Comparison of ENCODE assay signal across 12 cellular contexts in the genomic region with DNA sequence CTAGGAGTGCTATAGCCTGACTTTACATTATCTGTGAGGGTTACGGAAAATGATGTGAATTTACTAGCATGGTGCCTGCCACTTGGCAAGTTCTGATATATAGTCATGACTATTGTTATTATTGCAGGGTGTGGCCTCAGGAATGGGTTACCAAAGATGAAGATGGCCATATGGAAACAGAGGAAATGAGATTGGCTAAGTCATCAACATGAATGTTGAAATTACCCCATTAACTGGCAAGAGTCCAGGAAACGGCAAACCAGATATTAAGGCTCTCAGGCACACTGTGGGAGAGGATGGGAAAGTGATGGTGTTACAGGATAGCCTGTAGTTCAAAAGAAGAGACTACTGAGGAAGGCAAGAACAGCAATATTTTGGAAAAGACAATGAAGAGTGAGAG.
A peak's percentile ranks its signal among the peaks of the same experiment; 100 is the strongest.
DNase-seq lines count a peak whose midpoint lies in the region; ATAC-seq and TF ChIP-seq lines count a peak whose summit lies in the region.
"Had no signal": no experiment of that assay in that cellular context is flagged by ENCODE, and none has a peak within 500 bp of the region (broad histone marks: within the 10 kb centered on the region; RNA-seq: fewer than 3 reads in every experiment).

No MANE protein-coding gene starts in this region.

- H3K79me2 ChIP-seq in PC-3 (ENCODE audit: low read length) (no peaks in the 10 kb centered on the region), fibroblast of lung (ENCODE audit: control insufficient read depth, insufficient read depth, low read length) (no peaks in the 10 kb centered on the region)

- POLR2A ChIA-PET in PC-3 (lab: Charles Lee; ENCODE audit: unreplicated experiment): no interaction called here

- no peak overlapping the region for H3K4me3 Mint-ChIP-seq in activated T-cell treated with anti-CD3 and anti-CD28 coated beads, Interleukin-2, amount 50 U/mL, for 4 hours
- H3K4me3 Mint-ChIP-seq: stimulated activated naive B cell treated with anti-CD40 and anti-IgM and Interleukin-4, amounts not matched to agents 10 μg/mL and 1 μg/mL and 100 μg/mL, for 72 hours had no signal

- H3K27ac ChIP-seq in PC-3 (ENCODE audit: low read length): no peak overlapping the region
- H3K27ac ChIP-seq in fibroblast of lung (ENCODE audit: insufficient read depth, low read length): no peak overlapping the region

- H2AFZ ChIP-seq in PC-3 (ENCODE audit: low read length) (no peak overlapping the region), fibroblast of lung (ENCODE audit: low read length) (no peak overlapping the region)

- no peaks in the 10 kb centered on the region for H3K4me1 Mint-ChIP-seq in activated T-cell treated with anti-CD3 and anti-CD28 coated beads, Interleukin-2, amount 50 U/mL, for 4 hours (ENCODE audit: low read depth)

- H4K20me1 ChIP-seq in PC-3 (ENCODE audit: low read length) (no peaks in the 10 kb centered on the region), fibroblast of lung (ENCODE audit: control insufficient read depth, extremely low read depth, insufficient read depth, low read length) (no peaks in the 10 kb centered on the region)

- no peak for TF ChIP-seq CTCF in PC-3 (conservative IDR thresholded peaks at IDR 0.05; ENCODE audit: low read depth, low read length)
- no peak for TF ChIP-seq CTCF in fibroblast of lung (conservative IDR thresholded peaks at IDR 0.05 in 1 of 2, IDR thresholded peaks at IDR 0.05 in 1 of 2; ENCODE audit: low read depth in 1 of 2, low read length in 2 of 2)

- DNase-seq in AML-193 (lab: John Stamatoyannopoulos, UW): peak; percentile 88 to 89
- DNase-seq in HCEC 1CT: peak; percentile 33
- DNase-seq in PC-3: peak; percentile 74
- DNase-seq in fibroblast of lung (ENCODE audit: low read depth in 2 of 2): peak; percentile 21 to 88
- DNase-seq in activated T-cell treated with anti-CD3 and anti-CD28 coated beads, Interleukin-2, amount 50 U/mL, for 4 hours: no peak
- no peak for DNase-seq in AG08396 (ENCODE audit: low spot score)
- no peak for DNase-seq in HUDEP-2 (lab: John Stamatoyannopoulos, UW; ENCODE audit: unreplicated experiment in 76 of 76)
- DNase-seq in nucleus accumbens (lab: John Stamatoyannopoulos, UW): no peak
- DNase-seq: effector memory CD4-positive, alpha-beta T cell; stimulated activated CD4-positive, alpha-beta T cell treated with anti-CD3 and anti-CD28 coated beads, Interleukin-2, amount 100 ng/mL, for 24 hours; stimulated activated naive B cell treated with anti-CD40 and anti-IgM and Interleukin-4, amounts not matched to agents 10 μg/mL and 1 μg/mL and 100 μg/mL, for 72 hours had no signal

- H3K36me3 ChIP-seq in PC-3 (ENCODE audit: low read depth, low read length) (no peaks in the 10 kb centered on the region), fibroblast of lung (ENCODE audit: control insufficient read depth, insufficient read depth, low read length) (no peaks in the 10 kb centered on the region)

- H3K36me3 Mint-ChIP-seq in activated T-cell treated with anti-CD3 and anti-CD28 coated beads, Interleukin-2, amount 50 U/mL, for 4 hours (ENCODE audit: insufficient read depth): no peaks in the 10 kb centered on the region
- H3K36me3 Mint-ChIP-seq: stimulated activated naive B cell treated with anti-CD40 and anti-IgM and Interleukin-4, amounts not matched to agents 10 μg/mL and 1 μg/mL and 100 μg/mL, for 72 hours had no signal

- no peaks in the 10 kb centered on the region for H3K27me3 ChIP-seq in PC-3 (ENCODE audit: low read length)
- H3K27me3 ChIP-seq in fibroblast of lung (ENCODE audit: control insufficient read depth, insufficient read depth, low read length): no peaks in the 10 kb centered on the region

- intact Hi-C loops in PC-3 (cut with micrococcal nuclease): no loop called here

- H3F3A ChIP-seq in PC-3 (ENCODE audit: low read length, unreplicated experiment): no peaks in the 10 kb centered on the region

- H3K9me3 Mint-ChIP-seq in activated T-cell treated with anti-CD3 and anti-CD28 coated beads, Interleukin-2, amount 50 U/mL, for 4 hours: no peaks in the 10 kb centered on the region

- H3K4me2 ChIP-seq in PC-3 (ENCODE audit: low read length): no peak overlapping the region
- H3K4me2 ChIP-seq in fibroblast of lung (ENCODE audit: extremely low read depth, insufficient read depth, low read length): no peak overlapping the region

- ATAC-seq in PC-3: no peak
- ATAC-seq in activated T-cell treated with anti-CD3 and anti-CD28 coated beads, Interleukin-2, amount 50 U/mL, for 4 hours: no peak
- ATAC-seq: stimulated activated naive B cell treated with anti-CD40 and anti-IgM and Interleukin-4, amounts not matched to agents 10 μg/mL and 1 μg/mL and 100 μg/mL, for 72 hours had no signal

- H3K4me1 ChIP-seq in PC-3 (ENCODE audit: insufficient read depth, low read length) (peaks cover 10% of the 10 kb centered on the region), fibroblast of lung (ENCODE audit: control insufficient read depth, extremely low read depth, insufficient read depth, low read length) (no peaks in the 10 kb centered on the region)

- CTCF ChIA-PET in PC-3 (lab: Charles Lee): no interaction called here

- H3K4me3 ChIP-seq in PC-3 (ENCODE audit: low read length) (no peak overlapping the region), fibroblast of lung (replicated peaks in 1 of 4; ENCODE audit: control extremely low read depth in 1 of 4, insufficient read depth in 1 of 4, low read depth in 3 of 4, low read length in 4 of 4) (no peak overlapping the region)

- H3K9me3 ChIP-seq in PC-3 (ENCODE audit: low read length) (no peaks in the 10 kb centered on the region), fibroblast of lung (ENCODE audit: control insufficient read depth, insufficient read depth, low read depth, low read length) (no peaks in the 10 kb centered on the region)

- no TSS peak for BruUV-seq in PC-3 (replicated peaks; lab: Mats Ljungman, UMichigan)

- H3K9ac ChIP-seq in PC-3 (ENCODE audit: low read length) (no peak overlapping the region), fibroblast of lung (ENCODE audit: insufficient read depth, low read length) (no peak overlapping the region)

- no peaks in the 10 kb centered on the region for H3K27me3 Mint-ChIP-seq in activated T-cell treated with anti-CD3 and anti-CD28 coated beads, Interleukin-2, amount 50 U/mL, for 4 hours (ENCODE audit: low read depth)
- H3K27me3 Mint-ChIP-seq: progenitor cell of endocrine pancreas; stimulated activated naive B cell treated with anti-CD40 and anti-IgM and Interleukin-4, amounts not matched to agents 10 μg/mL and 1 μg/mL and 100 μg/mL, for 72 hours had no signal

- H3K9me2 ChIP-seq in PC-3 (replicated peaks; ENCODE audit: low read length): no peaks in the 10 kb centered on the region

Comparison
In these comparisons a context has a peak if more than half of its experiments do, and no peak if none do; other contexts are left out.
1. DNase-seq: peak in AML-193 (2 of 2), HCEC 1CT (single experiment), PC-3 (single experiment) and fibroblast of lung (2 of 2); none in activated T-cell treated with anti-CD3 and anti-CD28 coated beads, Interleukin-2, amount 50 U/mL, for 4 hours (single experiment), AG08396 (single experiment), HUDEP-2 (0 of 76) and nucleus accumbens (0 of 56).